In the genomic region with DNA sequence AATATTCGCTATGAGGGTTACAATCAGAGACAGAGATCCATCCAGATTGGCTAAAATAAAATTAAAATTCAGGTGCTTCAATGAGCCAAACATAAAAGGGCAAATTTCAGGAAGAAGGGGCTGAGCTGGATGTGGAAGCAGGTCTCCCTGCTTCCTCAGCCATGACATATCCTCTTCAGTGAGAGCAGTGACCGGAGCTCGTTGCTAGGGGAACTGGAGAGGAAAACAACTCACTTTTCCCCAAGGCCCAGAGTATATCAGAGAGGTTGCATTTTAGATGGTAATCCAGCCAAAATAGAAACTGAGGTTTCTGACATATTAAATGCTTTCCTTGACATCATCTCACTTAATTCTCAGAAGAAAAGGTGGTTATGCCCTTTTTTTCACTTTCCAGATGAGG, we compare ENCODE assay signal across 25 cellular contexts.
"Had no signal": no experiment of that assay in that cellular context is flagged by ENCODE, and none has a peak within 500 bp of the region (broad histone marks: within the 10 kb centered on the region; RNA-seq: fewer than 3 reads in every experiment).

No MANE protein-coding gene starts in this region.

- H3K4me2 ChIP-seq: KMS-11 had no signal

- H3K4me1 Mint-ChIP-seq: activated B cell treated with CpG ODN at 0.5 μM for 24 hours; activated CD4-positive, alpha-beta T cell treated with anti-CD3 and anti-CD28 coated beads, Interleukin-2, amount 10 ng/mL, durations not matched to agents 7 days and 5 days; activated naive CD4-positive, alpha-beta T cell treated with anti-CD3 and anti-CD28 coated beads, Interleukin-2, amount 10 ng/mL, durations not matched to agents 7 days and 5 days; T-helper 17 cell had no signal

- H3K9ac ChIP-seq: KMS-11 had no signal

- H3K27me3 ChIP-seq: brain microvascular endothelial cell, cardiac muscle cell, MG63 had no signal

- H3K36me3 Mint-ChIP-seq: activated CD4-positive, alpha-beta memory T cell treated with anti-CD3 and anti-CD28 coated beads for 36 hours; activated naive CD4-positive, alpha-beta T cell treated with anti-CD3 and anti-CD28 coated beads, Interleukin-2, amount 10 ng/mL, durations not matched to agents 7 days and 5 days; activated naive CD8-positive, alpha-beta T cell treated with anti-CD3 and anti-CD28 coated beads for 36 hours had no signal

- H3K9me3 Mint-ChIP-seq: activated B cell treated with CpG ODN at 0.5 μM for 24 hours; activated CD4-positive, alpha-beta memory T cell treated with anti-CD3 and anti-CD28 coated beads for 36 hours; activated naive CD8-positive, alpha-beta T cell treated with anti-CD3 and anti-CD28 coated beads for 36 hours; activated T-helper 2 cell treated with anti-CD3 and anti-CD28 coated beads, Interferon-gamma antibody, Interleukin-2, Interleukin-4, amounts not matched to agents 10 μg/mL and 5 μg/mL and 100 μg/mL, durations not matched to agents 14 hours and 24 hours and 36 hours had no signal

- H3K9me3 ChIP-seq: MG63 had no signal

- H3K27me3 Mint-ChIP-seq: activated CD4-positive, alpha-beta T cell treated with anti-CD3 and anti-CD28 coated beads, Interleukin-2, amount 10 ng/mL, durations not matched to agents 7 days and 5 days; activated naive CD4-positive, alpha-beta T cell treated with anti-CD3 and anti-CD28 coated beads, Interleukin-2, amount 10 ng/mL, durations not matched to agents 7 days and 5 days had no signal

- H3K4me3 Mint-ChIP-seq: activated B cell treated with CpG ODN at 0.5 μM for 24 hours; activated CD4-positive, alpha-beta memory T cell treated with anti-CD3 and anti-CD28 coated beads for 36 hours; activated CD4-positive, alpha-beta T cell treated with anti-CD3 and anti-CD28 coated beads, Interleukin-2, amount 10 ng/mL, durations not matched to agents 7 days and 5 days; activated naive CD4-positive, alpha-beta T cell treated with anti-CD3 and anti-CD28 coated beads, Interleukin-2, amount 10 ng/mL, durations not matched to agents 7 days and 5 days; activated naive CD8-positive, alpha-beta T cell treated with anti-CD3 and anti-CD28 coated beads for 36 hours; activated T-cell treated with anti-CD3 and anti-CD28 coated beads, Interleukin-2, amount 50 U/mL, for 24 hours; T-helper 17 cell had no signal

- H3K4me3 ChIP-seq: cardiac muscle cell, MG63 had no signal

- H3K36me3 ChIP-seq: brain microvascular endothelial cell, cardiac muscle cell, MG63 had no signal

- DNase-seq: activated B cell treated with CpG ODN at 0.5 μM for 24 hours; activated CD4-positive, alpha-beta memory T cell treated with anti-CD3 and anti-CD28 coated beads for 36 hours; activated CD4-positive, alpha-beta T cell treated with anti-CD3 and anti-CD28 coated beads, Interleukin-2, amount 10 ng/mL, durations not matched to agents 7 days and 5 days; activated CD8-positive, alpha-beta memory T cell treated with anti-CD3 and anti-CD28 coated beads, Interleukin-2, amount 50 U/mL, for 48 hours; activated gamma-delta T cell treated with Interleukin-2 at 50 U/mL for 16 hours; activated naive CD4-positive, alpha-beta T cell treated with anti-CD3 and anti-CD28 coated beads, Interleukin-2, amount 10 ng/mL, durations not matched to agents 7 days and 5 days; activated naive CD8-positive, alpha-beta T cell treated with anti-CD3 and anti-CD28 coated beads for 36 hours; activated T-cell treated with anti-CD3 and anti-CD28 coated beads, Interleukin-2, amount 50 U/mL, for 24 hours; brain microvascular endothelial cell; MG63; MV-4-11; NCI-H1092 treated with DMSO at 0.1 percent for 48 hours; NCI-H1417 treated with DMSO at 0.1 percent for 48 hours; NCI-H1694; NCI-H2029; NCI-H2107; NCI-H2171 treated with DMSO at 0.1 percent for 48 hours; NCI-H226; NCI-H774; SIG-M5; T-helper 17 cell; T-helper 9 cell had no signal

- H3K27ac Mint-ChIP-seq: activated B cell treated with CpG ODN at 0.5 μM for 24 hours; activated CD4-positive, alpha-beta memory T cell treated with anti-CD3 and anti-CD28 coated beads for 36 hours; activated CD4-positive, alpha-beta T cell treated with anti-CD3 and anti-CD28 coated beads, Interleukin-2, amount 10 ng/mL, durations not matched to agents 7 days and 5 days; activated naive CD4-positive, alpha-beta T cell treated with anti-CD3 and anti-CD28 coated beads, Interleukin-2, amount 10 ng/mL, durations not matched to agents 7 days and 5 days; activated naive CD8-positive, alpha-beta T cell treated with anti-CD3 and anti-CD28 coated beads for 36 hours; activated T-cell treated with anti-CD3 and anti-CD28 coated beads, Interleukin-2, amount 50 U/mL, for 24 hours; activated T-helper 2 cell treated with anti-CD3 and anti-CD28 coated beads, Interferon-gamma antibody, Interleukin-2, Interleukin-4, amounts not matched to agents 10 μg/mL and 5 μg/mL and 100 μg/mL, durations not matched to agents 14 hours and 24 hours and 36 hours; T-helper 17 cell had no signal

- H3K27ac ChIP-seq: brain microvascular endothelial cell, cardiac muscle cell, KMS-11 had no signal

- ATAC-seq: T-helper 17 cell had no signal
